In the genomic region with DNA sequence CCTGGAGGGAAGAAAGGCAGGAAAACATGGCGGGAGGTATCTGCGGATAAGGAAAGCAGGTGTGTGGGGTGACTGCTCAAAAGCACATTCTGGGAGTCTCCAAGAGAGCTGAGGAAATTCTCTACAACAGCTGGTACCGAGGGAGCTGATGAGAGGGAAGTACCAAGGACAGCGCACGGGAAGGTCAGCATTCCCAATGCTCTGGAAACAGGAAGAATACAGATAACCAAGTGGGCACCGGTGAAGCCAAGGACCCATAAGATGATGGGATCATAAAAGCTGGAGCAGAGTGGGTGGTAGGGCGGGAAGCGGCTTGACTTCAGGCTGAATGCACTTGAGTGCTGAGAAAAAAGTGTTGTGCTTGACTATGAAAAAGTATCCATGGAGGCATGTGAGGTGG, we compare ENCODE assay signal across 1 cellular context.
TF ChIP-seq lines count a peak whose summit lies in the region.

No MANE protein-coding gene starts in this region.

TF ChIP-seq in HCT116, 20 proteins besides CTCF, POLR2A, EP300 and RAD21 (continued from another document):
- TF ChIP-seq, protein P1, sequence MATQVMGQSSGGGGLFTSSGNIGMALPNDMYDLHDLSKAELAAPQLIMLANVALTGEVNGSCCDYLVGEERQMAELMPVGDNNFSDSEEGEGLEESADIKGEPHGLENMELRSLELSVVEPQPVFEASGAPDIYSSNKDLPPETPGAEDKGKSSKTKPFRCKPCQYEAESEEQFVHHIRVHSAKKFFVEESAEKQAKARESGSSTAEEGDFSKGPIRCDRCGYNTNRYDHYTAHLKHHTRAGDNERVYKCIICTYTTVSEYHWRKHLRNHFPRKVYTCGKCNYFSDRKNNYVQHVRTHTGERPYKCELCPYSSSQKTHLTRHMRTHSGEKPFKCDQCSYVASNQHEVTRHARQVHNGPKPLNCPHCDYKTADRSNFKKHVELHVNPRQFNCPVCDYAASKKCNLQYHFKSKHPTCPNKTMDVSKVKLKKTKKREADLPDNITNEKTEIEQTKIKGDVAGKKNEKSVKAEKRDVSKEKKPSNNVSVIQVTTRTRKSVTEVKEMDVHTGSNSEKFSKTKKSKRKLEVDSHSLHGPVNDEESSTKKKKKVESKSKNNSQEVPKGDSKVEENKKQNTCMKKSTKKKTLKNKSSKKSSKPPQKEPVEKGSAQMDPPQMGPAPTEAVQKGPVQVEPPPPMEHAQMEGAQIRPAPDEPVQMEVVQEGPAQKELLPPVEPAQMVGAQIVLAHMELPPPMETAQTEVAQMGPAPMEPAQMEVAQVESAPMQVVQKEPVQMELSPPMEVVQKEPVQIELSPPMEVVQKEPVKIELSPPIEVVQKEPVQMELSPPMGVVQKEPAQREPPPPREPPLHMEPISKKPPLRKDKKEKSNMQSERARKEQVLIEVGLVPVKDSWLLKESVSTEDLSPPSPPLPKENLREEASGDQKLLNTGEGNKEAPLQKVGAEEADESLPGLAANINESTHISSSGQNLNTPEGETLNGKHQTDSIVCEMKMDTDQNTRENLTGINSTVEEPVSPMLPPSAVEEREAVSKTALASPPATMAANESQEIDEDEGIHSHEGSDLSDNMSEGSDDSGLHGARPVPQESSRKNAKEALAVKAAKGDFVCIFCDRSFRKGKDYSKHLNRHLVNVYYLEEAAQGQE (IDR thresholded peaks at IDR 0.05; ENCODE audit: low read depth): peak; percentile 75
